ENCODE assay signal across 9 cellular contexts in the genomic region with DNA sequence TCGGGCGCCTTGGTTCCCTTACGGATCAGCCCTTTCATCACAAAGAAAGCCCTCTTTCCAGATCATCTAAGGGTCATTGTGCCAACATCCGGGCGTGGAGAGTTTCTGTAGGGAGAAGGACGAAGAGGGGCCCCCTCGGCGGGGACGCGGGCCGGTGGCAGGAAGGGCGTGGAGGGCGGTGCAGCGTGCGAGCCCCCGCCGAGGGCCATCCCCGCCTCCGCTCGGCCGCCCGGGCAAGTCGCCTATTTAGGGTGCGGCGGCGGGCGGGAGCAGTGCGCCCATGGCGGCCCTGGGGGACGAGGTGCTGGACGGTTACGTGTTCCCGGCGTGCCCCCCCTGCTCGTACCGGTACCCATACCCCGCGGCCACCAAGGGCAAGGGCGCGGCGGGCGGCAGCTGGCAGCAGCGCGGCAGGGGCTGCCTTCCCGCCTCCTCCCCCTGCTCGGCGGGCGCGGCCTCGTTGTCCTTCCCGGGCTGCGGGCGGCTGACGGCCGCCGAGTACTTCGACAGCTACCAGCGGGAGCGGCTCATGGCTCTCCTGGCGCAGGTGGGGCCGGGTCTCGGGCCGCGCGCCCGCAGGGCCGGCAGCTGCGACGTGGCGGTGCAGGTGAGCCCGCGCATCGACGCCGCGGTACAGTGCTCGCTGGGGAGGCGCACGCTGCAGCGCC. TPM values are rescaled to one million over a fixed set of nuclear protein-coding genes. Genes with fewer than 3 reads are reported as not detected.
DNase-seq lines count a peak whose midpoint lies in the region; ATAC-seq, FAIRE-seq and TF ChIP-seq lines count a peak whose summit lies in the region.
"Had no signal": no experiment of that assay in that cellular context is flagged by ENCODE, and none has a peak within 500 bp of the region (broad histone marks: within the 10 kb centered on the region; RNA-seq: fewer than 3 reads in every experiment).

A gene with protein sequence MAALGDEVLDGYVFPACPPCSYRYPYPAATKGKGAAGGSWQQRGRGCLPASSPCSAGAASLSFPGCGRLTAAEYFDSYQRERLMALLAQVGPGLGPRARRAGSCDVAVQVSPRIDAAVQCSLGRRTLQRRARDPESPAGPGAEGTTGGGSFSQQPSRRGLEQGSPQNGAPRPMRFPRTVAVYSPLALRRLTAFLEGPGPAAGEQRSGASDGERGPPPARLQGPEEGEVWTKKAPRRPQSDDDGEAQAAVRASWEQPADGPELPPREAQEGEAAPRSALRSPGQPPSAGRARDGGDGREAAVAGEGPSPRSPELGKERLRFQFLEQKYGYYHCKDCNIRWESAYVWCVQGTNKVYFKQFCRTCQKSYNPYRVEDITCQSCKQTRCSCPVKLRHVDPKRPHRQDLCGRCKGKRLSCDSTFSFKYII (plus strand): TSS at position 241 of the 668 bp plus-strand sequence. CDS start 40 bp downstream, at position 281.

- H3K9me3 Mint-ChIP-seq in activated CD4-positive, alpha-beta T cell treated with anti-CD3 and anti-CD28 coated beads for 36 hours (ENCODE audit: low read depth), result no peaks in the 10 kb centered on the region
- no peaks in the 10 kb centered on the region for H3K9me3 Mint-ChIP-seq in activated naive CD8-positive, alpha-beta T cell treated with anti-CD3 and anti-CD28 coated beads, Interleukin-2, amount 10 ng/mL, durations not matched to agents 7 days and 5 days

- H3K9me3 ChIP-seq in keratinocyte (ENCODE audit: control insufficient read depth, low read depth, low read length), result no peaks in the 10 kb centered on the region
- H3K9me3 ChIP-seq in testis, result no peaks in the 10 kb centered on the region

- no peaks in the 10 kb centered on the region for H3K4me1 Mint-ChIP-seq in activated CD4-positive, alpha-beta T cell treated with anti-CD3 and anti-CD28 coated beads for 36 hours
- H3K4me1 Mint-ChIP-seq in activated naive CD8-positive, alpha-beta T cell treated with anti-CD3 and anti-CD28 coated beads, Interleukin-2, amount 10 ng/mL, durations not matched to agents 7 days and 5 days, result peaks cover 1% of the 10 kb centered on the region

- TF ChIP-seq POLR2A in testis (IDR thresholded peaks at IDR 0.05), result no peak

- no peaks in the 10 kb centered on the region for H4K20me1 ChIP-seq in keratinocyte (ENCODE audit: control insufficient read depth, extremely low read depth, insufficient read depth, low read length)

- peak; percentile 41 for ATAC-seq in activated CD4-positive, alpha-beta T cell treated with anti-CD3 and anti-CD28 coated beads for 36 hours
- ATAC-seq in activated naive CD8-positive, alpha-beta T cell treated with anti-CD3 and anti-CD28 coated beads, Interleukin-2, amount 10 ng/mL, durations not matched to agents 7 days and 5 days (ENCODE audit: low read depth), result peak; percentile 34
- ATAC-seq in HG03442 (IDR thresholded peaks at IDR 0.05; ENCODE audit: unreplicated experiment), result no peak
- ATAC-seq in GM18909 (IDR thresholded peaks at IDR 0.05; ENCODE audit: poor library complexity, unreplicated experiment), result no peak

- H2AFZ ChIP-seq in keratinocyte (ENCODE audit: control insufficient read depth, low read length), result peak within 1 kb of the TSS; percentile 40

- H3K4me3 Mint-ChIP-seq in activated CD4-positive, alpha-beta T cell treated with anti-CD3 and anti-CD28 coated beads for 36 hours, result peak within 1 kb of the TSS; percentile 23
- peak within 1 kb of the TSS; percentile 62 for H3K4me3 Mint-ChIP-seq in activated naive CD8-positive, alpha-beta T cell treated with anti-CD3 and anti-CD28 coated beads, Interleukin-2, amount 10 ng/mL, durations not matched to agents 7 days and 5 days

- dilution Hi-C loops in keratinocyte (cut with MboI; ENCODE audit: extremely low pct_ligation_motif_present, low sequenced_read_pairs), result no loop called here

- peak; percentile 24 for DNase-seq in activated CD4-positive, alpha-beta T cell treated with anti-CD3 and anti-CD28 coated beads for 36 hours
- DNase-seq in activated CD4-positive, alpha-beta T cell treated with anti-CD3 and anti-CD28 coated beads for 1 hour, result no peak
- DNase-seq in activated naive CD8-positive, alpha-beta T cell treated with anti-CD3 and anti-CD28 coated beads, Interleukin-2, amount 10 ng/mL, durations not matched to agents 7 days and 5 days, result peak; percentile 49
- DNase-seq in keratinocyte (ENCODE audit: low read depth, low spot score), result no peak
- DNase-seq in testis, result no peak
- DNase-seq in substantia nigra (lab: John Stamatoyannopoulos, UW), result no peak
- DNase-seq: CD4-positive, CD25-positive, alpha-beta regulatory T cell had no signal

- no peak for FAIRE-seq in keratinocyte (lab: Jason Lieb, UNC)

- peak within 1 kb of the TSS in 2 of 3 experiments; percentile 9 to 22 for H3K4me3 ChIP-seq in keratinocyte (ENCODE audit: control insufficient read depth in 2 of 3, extremely low read depth in 1 of 3, insufficient read depth in 2 of 3, low read depth in 1 of 3, low read length in 3 of 3)
- peak within 1 kb of the TSS; percentile 37 to 43 for H3K4me3 ChIP-seq in testis

- peaks cover 44% of the 10 kb centered on the region for H3K27me3 Mint-ChIP-seq in activated CD4-positive, alpha-beta T cell treated with anti-CD3 and anti-CD28 coated beads for 36 hours
- peaks cover 52% of the 10 kb centered on the region for H3K27me3 Mint-ChIP-seq in activated naive CD8-positive, alpha-beta T cell treated with anti-CD3 and anti-CD28 coated beads, Interleukin-2, amount 10 ng/mL, durations not matched to agents 7 days and 5 days

- no peaks in the 10 kb centered on the region for H3K79me2 ChIP-seq in keratinocyte (ENCODE audit: control insufficient read depth, insufficient read depth, low read length)

- peak within 1 kb of the TSS; percentile 62 for H3K4me2 ChIP-seq in keratinocyte (ENCODE audit: control insufficient read depth, extremely low read depth, insufficient read depth, low read depth, low read length)

- intact Hi-C loops in activated CD4-positive, alpha-beta T cell treated with anti-CD3 and anti-CD28 coated beads for 36 hours (cut with DNase I, micrococcal nuclease), result no loop called here
- intact Hi-C loops in testis (cut with DNase I; ENCODE audit: low total_unique reads), result no loop called here

- H3K27ac Mint-ChIP-seq in activated CD4-positive, alpha-beta T cell treated with anti-CD3 and anti-CD28 coated beads for 36 hours, result no peak within 1 kb of the TSS
- no peak within 1 kb of the TSS for H3K27ac Mint-ChIP-seq in activated naive CD8-positive, alpha-beta T cell treated with anti-CD3 and anti-CD28 coated beads, Interleukin-2, amount 10 ng/mL, durations not matched to agents 7 days and 5 days
- H3K27ac Mint-ChIP-seq: CD4-positive, CD25-positive, alpha-beta regulatory T cell had no signal

- H3K9ac ChIP-seq in keratinocyte (ENCODE audit: control insufficient read depth, extremely low read depth, insufficient read depth, low read length), result no peak within 1 kb of the TSS

- TF ChIP-seq CTCF in keratinocyte (optimal IDR thresholded peaks at IDR 0.05 in 1 of 3, IDR thresholded peaks at IDR 0.05 in 1 of 3, conservative IDR thresholded peaks at IDR 0.05 in 1 of 3; ENCODE audit: extremely low read depth in 1 of 3, insufficient read depth in 2 of 3, low read length in 3 of 3), result no peak
- TF ChIP-seq CTCF in testis (IDR thresholded peaks at IDR 0.05), result no peak

- POLR2A ChIA-PET in activated CD4-positive, alpha-beta T cell treated with anti-CD3 and anti-CD28 coated beads for 36 hours (lab: Charles Lee), result no interaction called here
- POLR2A ChIA-PET in activated naive CD8-positive, alpha-beta T cell treated with anti-CD3 and anti-CD28 coated beads, Interleukin-2, amount 10 ng/mL, durations not matched to agents 7 days and 5 days (lab: Charles Lee), result interaction anchor here (1.1 kb wide), 1 partner anchor 14 kb away, joined by 4 read pairs; no protein-coding TSS in a partner anchor

- no peaks in the 10 kb centered on the region for H3K9me1 ChIP-seq in keratinocyte (ENCODE audit: control insufficient read depth, extremely low read depth, insufficient read depth, low read length)

- H3K36me3 ChIP-seq in keratinocyte (ENCODE audit: control insufficient read depth in 2 of 2, extremely low read depth in 1 of 2, insufficient read depth in 2 of 2, low read length in 2 of 2) (no peaks in the 10 kb centered on the region), testis (ENCODE audit: low read depth, missing control alignments) (no peaks in the 10 kb centered on the region)

- WGBS in testis, 2 donors, result 6 to 7% methylated on average over 6 to 44 of the region's 80 CpGs

- no peaks in the 10 kb centered on the region for H3K4me1 ChIP-seq in keratinocyte (ENCODE audit: control insufficient read depth, extremely low read depth, insufficient read depth, low read length)
- H3K4me1 ChIP-seq in testis, result no peaks in the 10 kb centered on the region

- H3K27ac ChIP-seq in keratinocyte (ENCODE audit: control insufficient read depth, insufficient read depth, low read length) (no peak within 1 kb of the TSS), testis (no peak within 1 kb of the TSS), substantia nigra (ENCODE audit: low read depth, low read length, poor library complexity, severe bottlenecking) (no peak within 1 kb of the TSS)

- CTCF ChIA-PET in activated CD4-positive, alpha-beta T cell treated with anti-CD3 and anti-CD28 coated beads for 36 hours (lab: Charles Lee), result interaction anchor here (1.1 kb wide), 1 partner anchor 66 kb away, joined by 3 read pairs; no protein-coding TSS in a partner anchor

- H3K27me3 ChIP-seq in keratinocyte (ENCODE audit: control insufficient read depth, extremely low read depth, insufficient read depth, low read length), result peaks cover 37% of the 10 kb centered on the region
- H3K27me3 ChIP-seq in testis, result no peaks in the 10 kb centered on the region

- H3K36me3 Mint-ChIP-seq in activated CD4-positive, alpha-beta T cell treated with anti-CD3 and anti-CD28 coated beads for 36 hours (ENCODE audit: low read depth), result no peaks in the 10 kb centered on the region
- H3K36me3 Mint-ChIP-seq in activated naive CD8-positive, alpha-beta T cell treated with anti-CD3 and anti-CD28 coated beads, Interleukin-2, amount 10 ng/mL, durations not matched to agents 7 days and 5 days, result no peaks in the 10 kb centered on the region
- H3K36me3 Mint-ChIP-seq: CD4-positive, CD25-positive, alpha-beta regulatory T cell had no signal

RNA-seq across cellular contexts. Expression of the gene that starts here (rescaled TPM):
- total RNA-seq in activated CD4-positive, alpha-beta T cell treated with anti-CD3 and anti-CD28 coated beads for 36 hours, result not detected
- total RNA-seq in activated naive CD8-positive, alpha-beta T cell treated with anti-CD3 and anti-CD28 coated beads, Interleukin-2, amount 10 ng/mL, durations not matched to agents 7 days and 5 days, result not detected
- polyA plus RNA-seq in keratinocyte (not detected in 3 replicates), testis (ENCODE audit: insufficient read depth, low read depth, low replicate concordance) (1.5 TPM)
- not detected for polyA plus RNA-seq in keratinocyte (2011; ENCODE audit: low read depth)
- not detected in 2 replicates for polyA plus RNA-seq in keratinocyte (2011; cell fraction: cytosol; rRNA removed)
- polyA plus RNA-seq in keratinocyte (2011; cell fraction: nucleus; rRNA removed), result 0.08 TPM in 1 of 2 replicates, not detected in the other
- not detected in 2 replicates for polyA plus RNA-seq in keratinocyte (2012; ENCODE audit: low replicate concordance)
- not detected in 3 replicates for polyA minus RNA-seq in keratinocyte
- not detected for polyA minus RNA-seq in keratinocyte (2011; cell fraction: cytosol; rRNA and poly(A)+ RNA removed)
- polyA minus RNA-seq in keratinocyte (2011; cell fraction: nucleus; rRNA and poly(A)+ RNA removed), result not detected in 2 replicates
- total RNA-seq in testis, result 1 to 10 TPM; 2.7 to 2.8 TPM
- total RNA-seq: CD4-positive, CD25-positive, alpha-beta regulatory T cell had no signal
- polyA plus RNA-seq: CD4-positive, CD25-positive, alpha-beta regulatory T cell had no signal

Comparison
In these comparisons a context has a peak if more than half of its experiments do, and no peak if none do; other contexts are left out.
1. Peak in DNase-seq and ATAC-seq in activated CD4-positive, alpha-beta T cell treated with anti-CD3 and anti-CD28 coated beads for 36 hours; RNA of the gene not detected or under 1 TPM.
2. Peak in DNase-seq and ATAC-seq in activated naive CD8-positive, alpha-beta T cell treated with anti-CD3 and anti-CD28 coated beads, Interleukin-2, amount 10 ng/mL, durations not matched to agents 7 days and 5 days; RNA of the gene not detected or under 1 TPM.